12 cellular contexts compared by ENCODE assay signal in the genomic region with DNA sequence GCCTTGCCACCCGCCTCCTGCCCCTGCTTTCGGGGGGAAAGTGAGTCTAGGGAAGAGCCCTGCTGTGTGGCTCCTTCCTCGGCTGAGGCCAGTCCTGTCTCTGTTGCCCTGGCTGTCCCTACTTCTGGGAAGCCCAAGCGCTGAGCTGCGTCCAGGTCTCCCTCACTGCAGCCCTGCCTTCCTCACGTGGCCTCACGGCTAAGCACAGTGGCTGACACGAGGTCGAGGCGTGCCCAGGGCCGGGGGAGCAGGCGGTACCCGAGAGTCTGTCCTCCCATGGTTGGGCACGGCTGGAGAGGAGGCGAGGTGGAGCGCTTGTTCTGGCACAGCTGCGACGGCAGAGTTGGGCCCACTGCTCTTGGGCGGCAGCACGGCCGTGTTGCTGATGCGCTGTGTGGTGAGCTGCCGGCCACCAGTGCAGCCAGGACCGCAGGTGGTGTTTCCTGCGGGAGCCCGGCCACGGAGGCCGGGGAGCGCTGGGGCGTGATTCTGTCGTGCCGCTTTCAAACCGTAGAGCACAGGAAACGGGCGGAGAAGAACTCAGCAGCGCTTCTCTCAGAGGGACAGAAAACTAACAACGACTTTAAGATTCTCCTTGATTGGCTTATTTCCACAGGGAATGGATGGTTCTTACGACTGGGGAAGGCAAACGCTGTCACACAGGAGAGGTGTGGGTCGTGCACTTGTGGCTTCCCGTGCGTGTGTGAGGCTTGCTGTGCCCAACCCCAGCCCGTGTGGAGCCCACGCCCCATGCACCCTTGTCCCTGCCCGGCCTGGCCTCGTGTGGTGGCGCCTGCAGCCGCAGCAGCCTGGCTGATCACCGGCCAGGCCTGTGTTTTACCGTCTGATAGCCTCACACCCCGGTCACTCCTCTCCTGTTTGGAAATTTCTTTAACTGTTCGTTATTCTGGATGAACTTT. TPM values are rescaled to one million over a fixed set of nuclear protein-coding genes. Genes with fewer than 3 reads are reported as not detected.
DNase-seq lines count a peak whose midpoint lies in the region; ATAC-seq and TF ChIP-seq lines count a peak whose summit lies in the region.
"Had no signal": no experiment of that assay in that cellular context is flagged by ENCODE, and none has a peak within 500 bp of the region (broad histone marks: within the 10 kb centered on the region; RNA-seq: fewer than 3 reads in every experiment).

No MANE protein-coding gene starts in this region.

- no peak overlapping the region for H3K4me2 ChIP-seq in fibroblast of lung (ENCODE audit: extremely low read depth, insufficient read depth, low read length)

- peaks cover 57% of the 10 kb centered on the region for H3K79me2 ChIP-seq in fibroblast of lung (ENCODE audit: control insufficient read depth, insufficient read depth, low read length)

- TF ChIP-seq CTCF in fibroblast of lung (conservative IDR thresholded peaks at IDR 0.05 in 1 of 2, IDR thresholded peaks at IDR 0.05 in 1 of 2; ENCODE audit: low read depth in 1 of 2, low read length in 2 of 2) (no peak), colonic mucosa (IDR thresholded peaks at IDR 0.05) (no peak)

- H3K9ac ChIP-seq in fibroblast of lung (ENCODE audit: insufficient read depth, low read length) (no peak overlapping the region), colonic mucosa (ENCODE audit: low read depth in 2 of 2, low read length in 2 of 2) (peak overlapping the region in 1 of 2 donors; percentile 41)

- intact Hi-C loops in activated T-helper 1 cell treated with anti-CD3 and anti-CD28 coated beads, Interleukin-12 subunit alpha, Interleukin-12 subunit beta, Interleukin-2, Interleukin-4 antibody, amounts not matched to agents 30 ng/mL and 10 ng/mL and 1 ng/mL, durations not matched to agents 14 hours and 24 hours and 36 hours (cut with micrococcal nuclease), result no loop called here
- intact Hi-C loops in colonic mucosa (cut with DNase I), result no loop called here

- H3K36me3 ChIP-seq in fibroblast of lung (ENCODE audit: control insufficient read depth, insufficient read depth, low read length) (peaks cover 13% of the 10 kb centered on the region), colonic mucosa (peaks cover 16% of the 10 kb centered on the region)

- no peak for DNase-seq in activated T-cell treated with anti-CD3 and anti-CD28 coated beads, Interleukin-2, amount 50 U/mL, for 4 hours
- DNase-seq in activated T-cell treated with anti-CD3 and anti-CD28 coated beads for 4 hours, result no peak
- no peak for DNase-seq in activated T-helper 1 cell treated with anti-CD3 and anti-CD28 coated beads, Interleukin-12 subunit alpha, Interleukin-12 subunit beta, Interleukin-2, Interleukin-4 antibody, amounts not matched to agents 30 ng/mL and 10 ng/mL and 1 ng/mL, durations not matched to agents 14 hours and 24 hours and 36 hours (ENCODE audit: low spot score)
- DNase-seq in fibroblast of lung (ENCODE audit: low read depth in 2 of 2), result no peak
- no peak for DNase-seq in stimulated activated effector memory CD8-positive, alpha-beta T cell treated with anti-CD3 and anti-CD28 coated beads, Interleukin-12 subunit alpha, Interleukin-12 subunit beta, amount 100 ng/mL, for 72 hours (ENCODE audit: low spot score in 2 of 2)
- DNase-seq in NCI-H748 (lab: John Stamatoyannopoulos, UW; ENCODE audit: unreplicated experiment), result no peak
- DNase-seq in colonic mucosa, result no peak
- DNase-seq: DND-41, GOT3, NCI-H524 treated with DMSO at 0.1 percent for 48 hours, transverse colon had no signal

- H2AFZ ChIP-seq in fibroblast of lung (ENCODE audit: low read length), result no peak overlapping the region

- peak; percentile 19 to 38 for ATAC-seq in activated T-cell treated with anti-CD3 and anti-CD28 coated beads, Interleukin-2, amount 50 U/mL, for 4 hours
- peak; percentile 53 for ATAC-seq in stimulated activated effector memory CD8-positive, alpha-beta T cell treated with anti-CD3 and anti-CD28 coated beads, Interleukin-12 subunit alpha, Interleukin-12 subunit beta, amount 100 ng/mL, for 72 hours
- ATAC-seq in GM21390 (IDR thresholded peaks at IDR 0.05; ENCODE audit: unreplicated experiment), result no peak

- peaks cover 60% of the 10 kb centered on the region for H3K4me1 Mint-ChIP-seq in activated T-cell treated with anti-CD3 and anti-CD28 coated beads, Interleukin-2, amount 50 U/mL, for 4 hours (ENCODE audit: low read depth)
- H3K4me1 Mint-ChIP-seq in activated T-helper 1 cell treated with anti-CD3 and anti-CD28 coated beads, Interleukin-12 subunit alpha, Interleukin-12 subunit beta, Interleukin-2, Interleukin-4 antibody, amounts not matched to agents 30 ng/mL and 10 ng/mL and 1 ng/mL, durations not matched to agents 14 hours and 24 hours and 36 hours (ENCODE audit: low read depth), result peaks cover 46% of the 10 kb centered on the region
- H3K4me1 Mint-ChIP-seq in stimulated activated effector memory CD8-positive, alpha-beta T cell treated with anti-CD3 and anti-CD28 coated beads, Interleukin-12 subunit alpha, Interleukin-12 subunit beta, amount 100 ng/mL, for 72 hours, result peaks cover 59% of the 10 kb centered on the region

- peak overlapping the region; percentile 58 for H3K4me3 Mint-ChIP-seq in activated T-cell treated with anti-CD3 and anti-CD28 coated beads, Interleukin-2, amount 50 U/mL, for 4 hours
- H3K4me3 Mint-ChIP-seq in activated T-helper 1 cell treated with anti-CD3 and anti-CD28 coated beads, Interleukin-12 subunit alpha, Interleukin-12 subunit beta, Interleukin-2, Interleukin-4 antibody, amounts not matched to agents 30 ng/mL and 10 ng/mL and 1 ng/mL, durations not matched to agents 14 hours and 24 hours and 36 hours, result peak overlapping the region; percentile 11
- peak overlapping the region; percentile 73 for H3K4me3 Mint-ChIP-seq in stimulated activated effector memory CD8-positive, alpha-beta T cell treated with anti-CD3 and anti-CD28 coated beads, Interleukin-12 subunit alpha, Interleukin-12 subunit beta, amount 100 ng/mL, for 72 hours

- H3K9me3 ChIP-seq in fibroblast of lung (ENCODE audit: control insufficient read depth, insufficient read depth, low read depth, low read length) (no peaks in the 10 kb centered on the region), colonic mucosa (no peaks in the 10 kb centered on the region)
- H3K9me3 ChIP-seq: transverse colon had no signal

- no peaks in the 10 kb centered on the region for H3K9me3 Mint-ChIP-seq in activated T-cell treated with anti-CD3 and anti-CD28 coated beads, Interleukin-2, amount 50 U/mL, for 4 hours
- H3K9me3 Mint-ChIP-seq in activated T-helper 1 cell treated with anti-CD3 and anti-CD28 coated beads, Interleukin-12 subunit alpha, Interleukin-12 subunit beta, Interleukin-2, Interleukin-4 antibody, amounts not matched to agents 30 ng/mL and 10 ng/mL and 1 ng/mL, durations not matched to agents 14 hours and 24 hours and 36 hours, result no peaks in the 10 kb centered on the region
- no peaks in the 10 kb centered on the region for H3K9me3 Mint-ChIP-seq in stimulated activated effector memory CD8-positive, alpha-beta T cell treated with anti-CD3 and anti-CD28 coated beads, Interleukin-12 subunit alpha, Interleukin-12 subunit beta, amount 100 ng/mL, for 72 hours

- H3K4me1 ChIP-seq in fibroblast of lung (ENCODE audit: control insufficient read depth, extremely low read depth, insufficient read depth, low read length) (peaks cover 10% of the 10 kb centered on the region), colonic mucosa (no peaks in the 10 kb centered on the region)

- H3K27me3 ChIP-seq in fibroblast of lung (ENCODE audit: control insufficient read depth, insufficient read depth, low read length) (no peaks in the 10 kb centered on the region), colonic mucosa (no peaks in the 10 kb centered on the region)
- H3K27me3 ChIP-seq: transverse colon had no signal

- H3K36me3 Mint-ChIP-seq in activated T-cell treated with anti-CD3 and anti-CD28 coated beads, Interleukin-2, amount 50 U/mL, for 4 hours (ENCODE audit: insufficient read depth), result peaks cover 24% of the 10 kb centered on the region
- peaks cover 37% of the 10 kb centered on the region for H3K36me3 Mint-ChIP-seq in activated T-helper 1 cell treated with anti-CD3 and anti-CD28 coated beads, Interleukin-12 subunit alpha, Interleukin-12 subunit beta, Interleukin-2, Interleukin-4 antibody, amounts not matched to agents 30 ng/mL and 10 ng/mL and 1 ng/mL, durations not matched to agents 14 hours and 24 hours and 36 hours (ENCODE audit: low read depth)
- peaks cover 58% of the 10 kb centered on the region for H3K36me3 Mint-ChIP-seq in stimulated activated effector memory CD8-positive, alpha-beta T cell treated with anti-CD3 and anti-CD28 coated beads, Interleukin-12 subunit alpha, Interleukin-12 subunit beta, amount 100 ng/mL, for 72 hours

- H3K27me3 Mint-ChIP-seq in activated T-cell treated with anti-CD3 and anti-CD28 coated beads, Interleukin-2, amount 50 U/mL, for 4 hours (ENCODE audit: low read depth), result no peaks in the 10 kb centered on the region
- no peaks in the 10 kb centered on the region for H3K27me3 Mint-ChIP-seq in activated T-helper 1 cell treated with anti-CD3 and anti-CD28 coated beads, Interleukin-12 subunit alpha, Interleukin-12 subunit beta, Interleukin-2, Interleukin-4 antibody, amounts not matched to agents 30 ng/mL and 10 ng/mL and 1 ng/mL, durations not matched to agents 14 hours and 24 hours and 36 hours (ENCODE audit: insufficient read depth)

- no peaks in the 10 kb centered on the region for H4K20me1 ChIP-seq in fibroblast of lung (ENCODE audit: control insufficient read depth, extremely low read depth, insufficient read depth, low read length)

- H3K4me3 ChIP-seq in fibroblast of lung (replicated peaks in 1 of 4; ENCODE audit: control extremely low read depth in 1 of 4, insufficient read depth in 1 of 4, low read depth in 3 of 4, low read length in 4 of 4), result no peak overlapping the region
- H3K4me3 ChIP-seq in colonic mucosa, result no peak overlapping the region

- H3K27ac Mint-ChIP-seq in activated T-helper 1 cell treated with anti-CD3 and anti-CD28 coated beads, Interleukin-12 subunit alpha, Interleukin-12 subunit beta, Interleukin-2, Interleukin-4 antibody, amounts not matched to agents 30 ng/mL and 10 ng/mL and 1 ng/mL, durations not matched to agents 14 hours and 24 hours and 36 hours, result peak overlapping the region; percentile 40
- peak overlapping the region; percentile 81 for H3K27ac Mint-ChIP-seq in stimulated activated effector memory CD8-positive, alpha-beta T cell treated with anti-CD3 and anti-CD28 coated beads, Interleukin-12 subunit alpha, Interleukin-12 subunit beta, amount 100 ng/mL, for 72 hours

- H3K27ac ChIP-seq in fibroblast of lung (ENCODE audit: insufficient read depth, low read length), result peak overlapping the region; percentile 7
- H3K27ac ChIP-seq in colonic mucosa, result no peak overlapping the region

RNA-seq across cellular contexts. Expression of a gene that starts 21.4 kb away (rescaled TPM):
- total RNA-seq in activated T-cell treated with anti-CD3 and anti-CD28 coated beads, Interleukin-2, amount 50 U/mL, for 4 hours, result 10 to 100 TPM; 61.9 to 66.9 (median 65.3) TPM
- total RNA-seq in activated T-helper 1 cell treated with anti-CD3 and anti-CD28 coated beads, Interleukin-12 subunit alpha, Interleukin-12 subunit beta, Interleukin-2, Interleukin-4 antibody, amounts not matched to agents 30 ng/mL and 10 ng/mL and 1 ng/mL, durations not matched to agents 14 hours and 24 hours and 36 hours, result 67.1 and 68.1 TPM in 2 replicates
- total RNA-seq in fibroblast of lung (37.2 and 44.3 TPM in 2 replicates), colonic mucosa (100 to 1,000 TPM in 1 of 2 donors, 10 to 100 TPM in 1; 65.8 to 124 TPM)
- 53.8 and 59.5 TPM in 2 replicates for polyA plus RNA-seq in fibroblast of lung
- 49.3 and 67.4 TPM in 2 replicates for polyA plus RNA-seq in fibroblast of lung (2012)
- polyA minus RNA-seq in fibroblast of lung (ENCODE audit: low replicate concordance), result 55.9 and 75.0 TPM in 2 replicates

RNA-seq across cellular contexts. Expression of a gene that starts 36.0 kb away (rescaled TPM):
- total RNA-seq in activated T-cell treated with anti-CD3 and anti-CD28 coated beads, Interleukin-2, amount 50 U/mL, for 4 hours, result 10 to 100 TPM; 17.2 to 20.5 (median 18.9) TPM
- total RNA-seq in activated T-helper 1 cell treated with anti-CD3 and anti-CD28 coated beads, Interleukin-12 subunit alpha, Interleukin-12 subunit beta, Interleukin-2, Interleukin-4 antibody, amounts not matched to agents 30 ng/mL and 10 ng/mL and 1 ng/mL, durations not matched to agents 14 hours and 24 hours and 36 hours, result 25.8 and 27.5 TPM in 2 replicates
- total RNA-seq in fibroblast of lung (4.6 and 7.6 TPM in 2 replicates), colonic mucosa (10 to 100 TPM; 16.7 to 55.7 TPM)
- 4.0 and 4.6 TPM in 2 replicates for polyA plus RNA-seq in fibroblast of lung
- polyA plus RNA-seq in fibroblast of lung (2012), result 3.9 and 4.3 TPM in 2 replicates
- 5.6 and 7.3 TPM in 2 replicates for polyA minus RNA-seq in fibroblast of lung (ENCODE audit: low replicate concordance)

Comparison
In these comparisons a context has a peak if more than half of its experiments do, and no peak if none do; other contexts are left out.
1. H3K4me3 Mint-ChIP-seq: peak in every context shown above with its lines; median percentile 73 in stimulated activated effector memory CD8-positive, alpha-beta T cell treated with anti-CD3 and anti-CD28 coated beads, Interleukin-12 subunit alpha, Interleukin-12 subunit beta, amount 100 ng/mL, for 72 hours; 58 in activated T-cell treated with anti-CD3 and anti-CD28 coated beads, Interleukin-2, amount 50 U/mL, for 4 hours; 11 in activated T-helper 1 cell treated with anti-CD3 and anti-CD28 coated beads, Interleukin-12 subunit alpha, Interleukin-12 subunit beta, Interleukin-2, Interleukin-4 antibody, amounts not matched to agents 30 ng/mL and 10 ng/mL and 1 ng/mL, durations not matched to agents 14 hours and 24 hours and 36 hours.